In the genomic region with DNA sequence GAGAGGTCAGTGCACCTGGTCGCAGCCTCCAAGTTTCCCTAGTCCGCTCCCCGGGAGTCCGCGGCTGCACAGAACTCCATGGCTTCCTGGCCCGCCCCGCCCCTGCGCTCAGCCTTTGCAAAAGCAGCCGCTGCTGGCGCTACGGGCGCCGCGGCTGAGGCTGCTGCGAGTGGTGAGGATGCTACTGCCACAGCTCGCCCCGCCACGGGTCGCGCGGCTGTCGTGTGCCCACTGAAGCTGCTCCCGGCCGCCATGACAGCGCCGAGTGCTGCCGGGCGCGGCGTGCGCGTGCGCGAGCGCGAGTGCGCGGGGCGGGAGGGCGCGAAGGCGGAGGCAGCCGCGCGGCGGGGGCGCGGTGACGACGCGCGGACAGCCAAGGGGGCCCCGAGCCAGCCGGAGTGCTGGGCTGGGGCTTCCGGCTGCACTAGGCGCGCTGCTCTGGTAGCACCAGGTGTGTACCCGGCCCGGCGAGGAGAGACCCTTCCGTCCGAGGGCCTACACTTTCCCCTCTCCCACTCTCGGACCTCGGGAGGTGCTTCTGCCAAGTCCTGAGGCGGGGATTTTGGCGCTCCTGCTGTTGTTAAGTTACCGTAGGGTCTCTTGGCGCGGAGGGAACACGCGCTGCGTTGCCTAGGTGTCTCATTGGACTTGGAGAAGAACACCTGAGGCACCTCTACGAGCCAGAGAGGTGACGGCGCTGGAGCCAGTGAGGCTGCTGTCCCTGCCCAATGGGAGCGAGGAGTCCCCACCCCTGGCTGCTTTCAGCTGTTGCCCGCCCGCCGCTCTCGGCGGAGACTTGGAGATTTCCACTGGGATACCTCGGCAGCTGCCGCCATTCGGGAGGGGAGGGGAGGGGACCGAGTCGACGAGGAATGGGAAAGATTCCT, we compare ENCODE assay signal across 8 cellular contexts. TPM values are rescaled to one million over a fixed set of nuclear protein-coding genes. Genes with fewer than 3 reads are reported as not detected.
DNase-seq lines count a peak whose midpoint lies in the region; ATAC-seq, FAIRE-seq and TF ChIP-seq lines count a peak whose summit lies in the region.

No MANE protein-coding gene starts in this region.

- DNase-seq in AG08395 (ENCODE audit: low spot score) (peak; percentile 88), NCI-H2171 treated with DMSO at 0.1 percent for 48 hours (lab: John Stamatoyannopoulos, UW) (peak; percentile 85), activated B cell treated with CpG ODN at 0.5 μM for 24 hours (peak; percentile 84), kidney (peak; percentile 94)
- peak; percentile 87 for DNase-seq in central memory CD4-positive, alpha-beta T cell
- peak; percentile 57 to 74 for DNase-seq in stimulated activated CD4-positive, alpha-beta T cell treated with anti-CD3 and anti-CD28 coated beads, Interleukin-15, amount 100 ng/mL, for 1 hour (ENCODE audit: low read depth in 1 of 2, low spot score in 1 of 2)

- no peaks in the 10 kb centered on the region for H3K9me3 Mint-ChIP-seq in activated B cell treated with CpG ODN at 0.5 μM for 24 hours

- H3K9ac ChIP-seq in kidney (ENCODE audit: low read length in 2 of 2), result peak overlapping the region; percentile 88 to 99

- no peaks in the 10 kb centered on the region for H3K36me3 ChIP-seq in kidney (ENCODE audit: control insufficient read depth in 1 of 2, insufficient read depth in 2 of 2, low read length in 2 of 2)

- peaks cover 16% of the 10 kb centered on the region for H3K36me3 Mint-ChIP-seq in activated B cell treated with CpG ODN at 0.5 μM for 24 hours (ENCODE audit: low read depth)

- no peaks in the 10 kb centered on the region for H3K27me3 Mint-ChIP-seq in activated B cell treated with CpG ODN at 0.5 μM for 24 hours

- peak overlapping the region; percentile 99 for H3K27ac Mint-ChIP-seq in activated B cell treated with CpG ODN at 0.5 μM for 24 hours

- no peaks in the 10 kb centered on the region for H3K9me3 ChIP-seq in kidney (ENCODE audit: control insufficient read depth in 1 of 2, low read length in 2 of 2)

- H3K4me1 Mint-ChIP-seq in activated B cell treated with CpG ODN at 0.5 μM for 24 hours, result peaks cover 32% of the 10 kb centered on the region

- H3K4me1 ChIP-seq in kidney (ENCODE audit: control insufficient read depth in 1 of 2, insufficient read depth in 1 of 2, low read depth in 1 of 2, low read length in 2 of 2), result peaks cover 3% of the 10 kb centered on the region in 2 donors

- TF ChIP-seq CTCF in activated B cell treated with CpG ODN at 0.5 μM for 24 hours (IDR thresholded peaks at IDR 0.05) (no peak), kidney (IDR thresholded peaks at IDR 0.05; ENCODE audit: borderline replicate concordance, extremely low read depth, insufficient read depth) (no peak)

- peak overlapping the region; percentile 98 for H3K27ac ChIP-seq in kidney (ENCODE audit: low read depth in 2 of 2, low read length in 2 of 2)

- H3K4me3 Mint-ChIP-seq in activated B cell treated with CpG ODN at 0.5 μM for 24 hours, result peak overlapping the region; percentile 100

- H3K4me3 ChIP-seq in kidney (ENCODE audit: low read length in 2 of 2), result peak overlapping the region; percentile 80

- no peak for FAIRE-seq in kidney (lab: Jason Lieb, UNC)

- POLR2A ChIA-PET in activated B cell treated with CpG ODN at 0.5 μM for 24 hours (lab: Charles Lee), result interaction anchor here (0.6 to 3.2 kb wide), 5 partner anchors 10 to 87 kb away, joined by 3 to 45 read pairs (median 4); partner anchors contain the start of gene RPS3A

- CTCF ChIA-PET in activated B cell treated with CpG ODN at 0.5 μM for 24 hours (lab: Charles Lee), result interaction anchor here (1.0 kb wide), 1 partner anchor 83 kb away, joined by 3 read pairs; no protein-coding TSS in a partner anchor

- intact Hi-C loops in activated B cell treated with CpG ODN at 0.5 μM for 24 hours (cut with micrococcal nuclease), result loop anchor here (1.0 to 5.0 kb wide), 4 partner anchors 16 to 746 kb away; partner anchors contain the start of genes FHIP1A, GATB and RPS3A
- intact Hi-C loops in kidney (cut with DNase I), result no loop called here

- ATAC-seq in GM18907 (IDR thresholded peaks at IDR 0.05; ENCODE audit: unreplicated experiment) (peak; percentile 78), HG03108 (IDR thresholded peaks at IDR 0.05; ENCODE audit: unreplicated experiment) (peak; percentile 62), activated B cell treated with CpG ODN at 0.5 μM for 24 hours (ENCODE audit: low read depth) (peak; percentile 80)

RNA-seq across cellular contexts. Expression of gene LRBA, which starts 0.6 kb away (rescaled TPM):
- total RNA-seq in activated B cell treated with CpG ODN at 0.5 μM for 24 hours (55.7 and 66.5 TPM in 2 replicates), kidney (76.7 TPM)
- 20.3 TPM for polyA plus RNA-seq in kidney (ENCODE audit: insufficient read depth, low read depth, low replicate concordance)

Comparison
In these comparisons a context has a peak if more than half of its experiments do, and no peak if none do; other contexts are left out.
1. Peak in every context shown above with its lines: DNase-seq, ATAC-seq, H3K4me3 ChIP-seq and H3K27ac ChIP-seq.